14 cellular contexts compared by ENCODE assay signal in genomic region chr1:16418823-16419425, GRCh38. TPM values are rescaled to one million over a fixed set of nuclear protein-coding genes. Genes with fewer than 3 reads are reported as not detected.
DNase-seq lines count a peak whose midpoint lies in the region; ATAC-seq and TF ChIP-seq lines count a peak whose summit lies in the region.
"Had no signal": no experiment of that assay in that cellular context is flagged by ENCODE, and none has a peak within 500 bp of the region (broad histone marks: within the 10 kb centered on the region; RNA-seq: fewer than 3 reads in every experiment).

No MANE protein-coding gene starts in this region.

- ATAC-seq in activated CD4-positive, alpha-beta T cell treated with anti-CD3 and anti-CD28 coated beads for 36 hours = peak; percentile 36
- ATAC-seq: sciatic nerve, upper lobe of right lung had no signal

- peaks cover 30% of the 10 kb centered on the region for H3K4me1 Mint-ChIP-seq in activated CD4-positive, alpha-beta T cell treated with anti-CD3 and anti-CD28 coated beads for 36 hours
- H3K4me1 Mint-ChIP-seq in activated T-helper 1 cell treated with anti-CD3 and anti-CD28 coated beads, Interleukin-12 subunit alpha, Interleukin-12 subunit beta, Interleukin-2, Interleukin-4 antibody, amounts not matched to agents 30 ng/mL and 10 ng/mL and 1 ng/mL, durations not matched to agents 14 hours and 24 hours and 36 hours (ENCODE audit: low read depth) = peaks cover 26% of the 10 kb centered on the region

- H3K4me3 ChIP-seq in GM23248 (no peak overlapping the region), lower leg skin (ENCODE audit: low read depth, poor library complexity, severe bottlenecking) (no peak overlapping the region)
- H3K4me3 ChIP-seq: upper lobe of right lung had no signal

- no peaks in the 10 kb centered on the region for H3K9me3 ChIP-seq in GM23248 (ENCODE audit: low read depth)
- H3K9me3 ChIP-seq: upper lobe of right lung had no signal

- H3K4me1 ChIP-seq in GM23248 (ENCODE audit: insufficient read depth) = no peaks in the 10 kb centered on the region
- H3K4me1 ChIP-seq: upper lobe of right lung had no signal

- H3K36me3 ChIP-seq in GM23248 (ENCODE audit: low read depth) = no peaks in the 10 kb centered on the region
- H3K36me3 ChIP-seq: upper lobe of right lung had no signal

- no peak for TF ChIP-seq CTCF in lower leg skin (IDR thresholded peaks at IDR 0.05)

- H3K9me2 ChIP-seq in GM23248 (ENCODE audit: insufficient read depth) = no peaks in the 10 kb centered on the region

- H3K4me2 ChIP-seq in GM23248 (ENCODE audit: unreplicated experiment) = no peak overlapping the region

- POLR2A ChIA-PET in activated CD4-positive, alpha-beta T cell treated with anti-CD3 and anti-CD28 coated beads for 36 hours (lab: Charles Lee) = interaction anchor here (0.7 kb wide), 1 partner anchor 571 kb away, joined by 4 read pairs; the partner anchor contains the start of gene SPEN

- no peak for TF ChIP-seq POLR2A in lower leg skin (IDR thresholded peaks at IDR 0.05)

- intact Hi-C loops in activated CD4-positive, alpha-beta T cell treated with anti-CD3 and anti-CD28 coated beads for 36 hours (cut with DNase I, micrococcal nuclease) = no loop called here
- intact Hi-C loops in activated T-helper 1 cell treated with anti-CD3 and anti-CD28 coated beads, Interleukin-12 subunit alpha, Interleukin-12 subunit beta, Interleukin-2, Interleukin-4 antibody, amounts not matched to agents 30 ng/mL and 10 ng/mL and 1 ng/mL, durations not matched to agents 14 hours and 24 hours and 36 hours (cut with micrococcal nuclease) = no loop called here
- intact Hi-C loops in lower leg skin (cut with DNase I; ENCODE audit: low total_unique reads) = loop anchor here (2.0 kb wide), 1 partner anchor 14 kb away; no protein-coding TSS in a partner anchor

- peak overlapping the region; percentile 82 for H3K27ac Mint-ChIP-seq in activated CD4-positive, alpha-beta T cell treated with anti-CD3 and anti-CD28 coated beads for 36 hours
- peak overlapping the region; percentile 81 for H3K27ac Mint-ChIP-seq in activated T-helper 1 cell treated with anti-CD3 and anti-CD28 coated beads, Interleukin-12 subunit alpha, Interleukin-12 subunit beta, Interleukin-2, Interleukin-4 antibody, amounts not matched to agents 30 ng/mL and 10 ng/mL and 1 ng/mL, durations not matched to agents 14 hours and 24 hours and 36 hours

- peak; percentile 38 for DNase-seq in activated CD4-positive, alpha-beta T cell treated with anti-CD3 and anti-CD28 coated beads for 36 hours
- DNase-seq in activated CD4-positive, alpha-beta T cell treated with anti-CD3 and anti-CD28 coated beads for 1 hour = no peak
- DNase-seq in GM23248 (peak; percentile 25), iris pigment epithelial cell (ENCODE audit: low read depth) (peak; percentile 57), nucleus accumbens (lab: John Stamatoyannopoulos, UW) (no peak), cerebellum (ENCODE audit: low spot score) (no peak), lower leg skin (ENCODE audit: low spot score in 2 of 2) (no peak)
- DNase-seq in activated T-helper 1 cell treated with anti-CD3 and anti-CD28 coated beads, Interleukin-12 subunit alpha, Interleukin-12 subunit beta, Interleukin-2, Interleukin-4 antibody, amounts not matched to agents 30 ng/mL and 10 ng/mL and 1 ng/mL, durations not matched to agents 14 hours and 24 hours and 36 hours (ENCODE audit: low spot score) = no peak
- DNase-seq: activated gamma-delta T cell treated with Interleukin-2 at 50 U/mL for 16 hours, NCI-H187 treated with DMSO at 0.1 percent for 48 hours, NCI-H524 treated with DMSO at 0.1 percent for 48 hours, upper lobe of right lung had no signal

- H3K79me2 ChIP-seq in GM23248 (ENCODE audit: insufficient read depth) = no peaks in the 10 kb centered on the region

- no peak overlapping the region for H3K27ac ChIP-seq in GM23248
- H3K27ac ChIP-seq: upper lobe of right lung had no signal

- CTCF ChIA-PET in activated CD4-positive, alpha-beta T cell treated with anti-CD3 and anti-CD28 coated beads for 36 hours (lab: Charles Lee) = no interaction called here

- H2AFZ ChIP-seq in GM23248 = no peak overlapping the region

- H3K36me3 Mint-ChIP-seq in activated CD4-positive, alpha-beta T cell treated with anti-CD3 and anti-CD28 coated beads for 36 hours (ENCODE audit: low read depth) = no peaks in the 10 kb centered on the region
- peaks cover 7% of the 10 kb centered on the region for H3K36me3 Mint-ChIP-seq in activated T-helper 1 cell treated with anti-CD3 and anti-CD28 coated beads, Interleukin-12 subunit alpha, Interleukin-12 subunit beta, Interleukin-2, Interleukin-4 antibody, amounts not matched to agents 30 ng/mL and 10 ng/mL and 1 ng/mL, durations not matched to agents 14 hours and 24 hours and 36 hours (ENCODE audit: low read depth)

- H3K9me3 Mint-ChIP-seq in activated CD4-positive, alpha-beta T cell treated with anti-CD3 and anti-CD28 coated beads for 36 hours (ENCODE audit: low read depth) = no peaks in the 10 kb centered on the region
- peaks cover 3% of the 10 kb centered on the region for H3K9me3 Mint-ChIP-seq in activated T-helper 1 cell treated with anti-CD3 and anti-CD28 coated beads, Interleukin-12 subunit alpha, Interleukin-12 subunit beta, Interleukin-2, Interleukin-4 antibody, amounts not matched to agents 30 ng/mL and 10 ng/mL and 1 ng/mL, durations not matched to agents 14 hours and 24 hours and 36 hours

- WGBS in GM23248 (ENCODE audit: low coverage in 1 of 2, low lambda C conversion rate in 2 of 2, missing lambda C conversion rate in 2 of 2), 2 experiments = 82 to 85% methylated on average over 7 of the region's 7 CpGs
- WGBS in lower leg skin, 2 donors = 89 to 90% methylated on average over 7 of the region's 7 CpGs

- H4K20me1 ChIP-seq in GM23248 (ENCODE audit: insufficient read depth) = no peaks in the 10 kb centered on the region

- H3K27me3 Mint-ChIP-seq in activated CD4-positive, alpha-beta T cell treated with anti-CD3 and anti-CD28 coated beads for 36 hours = no peaks in the 10 kb centered on the region
- H3K27me3 Mint-ChIP-seq in activated T-helper 1 cell treated with anti-CD3 and anti-CD28 coated beads, Interleukin-12 subunit alpha, Interleukin-12 subunit beta, Interleukin-2, Interleukin-4 antibody, amounts not matched to agents 30 ng/mL and 10 ng/mL and 1 ng/mL, durations not matched to agents 14 hours and 24 hours and 36 hours (ENCODE audit: insufficient read depth) = peaks cover 4% of the 10 kb centered on the region

- no peak overlapping the region for H3K9ac ChIP-seq in GM23248

- no peak overlapping the region for H3K4me3 Mint-ChIP-seq in activated CD4-positive, alpha-beta T cell treated with anti-CD3 and anti-CD28 coated beads for 36 hours
- peak overlapping the region; percentile 12 for H3K4me3 Mint-ChIP-seq in activated T-helper 1 cell treated with anti-CD3 and anti-CD28 coated beads, Interleukin-12 subunit alpha, Interleukin-12 subunit beta, Interleukin-2, Interleukin-4 antibody, amounts not matched to agents 30 ng/mL and 10 ng/mL and 1 ng/mL, durations not matched to agents 14 hours and 24 hours and 36 hours

- in situ Hi-C loops in GM23248 (cut with MboI) = no loop called here

- H3K27me3 ChIP-seq in GM23248 (replicated peaks; ENCODE audit: insufficient read depth) = no peaks in the 10 kb centered on the region
- H3K27me3 ChIP-seq: upper lobe of right lung had no signal

- H3F3A ChIP-seq in GM23248 (ENCODE audit: insufficient read depth) = no peaks in the 10 kb centered on the region

RNA-seq across cellular contexts. Expression of gene SPATA21, which starts 18.3 kb away (rescaled TPM):
- total RNA-seq in activated CD4-positive, alpha-beta T cell treated with anti-CD3 and anti-CD28 coated beads for 36 hours = not detected
- total RNA-seq in GM23248 (2014; rRNA removed; shearing (Covaris generic)) = not detected in 2 replicates
- not detected in 2 replicates for polyA plus RNA-seq in GM23248 (2016; fragmentation: Nextera tagmentation; extraction: Ambion mirVana)
- total RNA-seq in activated T-helper 1 cell treated with anti-CD3 and anti-CD28 coated beads, Interleukin-12 subunit alpha, Interleukin-12 subunit beta, Interleukin-2, Interleukin-4 antibody, amounts not matched to agents 30 ng/mL and 10 ng/mL and 1 ng/mL, durations not matched to agents 14 hours and 24 hours and 36 hours = not detected in 2 replicates
- total RNA-seq in cerebellum (not detected), lower leg skin (not detected)
- total RNA-seq: cardiac septum, upper lobe of right lung had no signal

RNA-seq across cellular contexts. Expression of gene NECAP2, which starts 21.6 kb away (rescaled TPM):
- 10 to 100 TPM; 46.5 to 54.2 TPM for total RNA-seq in activated CD4-positive, alpha-beta T cell treated with anti-CD3 and anti-CD28 coated beads for 36 hours
- 112 and 117 TPM in 2 replicates for total RNA-seq in GM23248 (2014; rRNA removed; shearing (Covaris generic))
- polyA plus RNA-seq in GM23248 (2016; fragmentation: Nextera tagmentation; extraction: Ambion mirVana) = 102 and 106 TPM in 2 replicates
- total RNA-seq in activated T-helper 1 cell treated with anti-CD3 and anti-CD28 coated beads, Interleukin-12 subunit alpha, Interleukin-12 subunit beta, Interleukin-2, Interleukin-4 antibody, amounts not matched to agents 30 ng/mL and 10 ng/mL and 1 ng/mL, durations not matched to agents 14 hours and 24 hours and 36 hours = 79.9 and 81.9 TPM in 2 replicates
- total RNA-seq in cerebellum (25.0 TPM), lower leg skin (100 to 1,000 TPM in 1 of 4 donors, 10 to 100 TPM in 3; 74.7 to 108 (median 87.5) TPM)

RNA-seq across cellular contexts. Expression of gene SZRD1, which starts 51.9 kb away (rescaled TPM):
- total RNA-seq in activated CD4-positive, alpha-beta T cell treated with anti-CD3 and anti-CD28 coated beads for 36 hours = 100 to 1,000 TPM; 184 to 238 TPM
- total RNA-seq in GM23248 (2014; rRNA removed; shearing (Covaris generic)) = 78.8 and 92.6 TPM in 2 replicates
- 61.1 and 63.8 TPM in 2 replicates for polyA plus RNA-seq in GM23248 (2016; fragmentation: Nextera tagmentation; extraction: Ambion mirVana)
- 212 and 216 TPM in 2 replicates for total RNA-seq in activated T-helper 1 cell treated with anti-CD3 and anti-CD28 coated beads, Interleukin-12 subunit alpha, Interleukin-12 subunit beta, Interleukin-2, Interleukin-4 antibody, amounts not matched to agents 30 ng/mL and 10 ng/mL and 1 ng/mL, durations not matched to agents 14 hours and 24 hours and 36 hours
- total RNA-seq in cerebellum (11.3 TPM), lower leg skin (10 to 100 TPM; 37.8 to 54.0 (median 48.5) TPM)

Comparison
In these comparisons a context has a peak if more than half of its experiments do, and no peak if none do; other contexts are left out.
1. DNase-seq: peak in activated CD4-positive, alpha-beta T cell treated with anti-CD3 and anti-CD28 coated beads for 36 hours (single experiment), GM23248 (single experiment) and iris pigment epithelial cell (single experiment); none in activated CD4-positive, alpha-beta T cell treated with anti-CD3 and anti-CD28 coated beads for 1 hour (single experiment), activated T-helper 1 cell treated with anti-CD3 and anti-CD28 coated beads, Interleukin-12 subunit alpha, Interleukin-12 subunit beta, Interleukin-2, Interleukin-4 antibody, amounts not matched to agents 30 ng/mL and 10 ng/mL and 1 ng/mL, durations not matched to agents 14 hours and 24 hours and 36 hours (single experiment), nucleus accumbens (0 of 56), cerebellum (single experiment) and lower leg skin (0 of 2).